Comparison of ENCODE assay signal across 9 cellular contexts in genomic region chr5:9898319-9898718, GRCh38.
DNase-seq lines count a peak whose midpoint lies in the region; ATAC-seq and TF ChIP-seq lines count a peak whose summit lies in the region.
"Had no signal": no experiment of that assay in that cellular context is flagged by ENCODE, and none has a peak within 500 bp of the region (broad histone marks: within the 10 kb centered on the region; RNA-seq: fewer than 3 reads in every experiment).

No MANE protein-coding gene starts in this region.

- DNase-seq in DMS153 (lab: John Stamatoyannopoulos, UW) = peak; percentile 56
- DNase-seq in LNCaP clone FGC (ENCODE audit: low read depth) = peak; percentile 8
- peak; percentile 59 for DNase-seq in brain microvascular endothelial cell
- DNase-seq in mucosa of descending colon = peak in 1 of 3 donors; percentile 41
- DNase-seq in HAP-1 (ENCODE audit: low spot score in 2 of 2) = no peak
- no peak for DNase-seq in T-cell
- DNase-seq in CD4-positive, alpha-beta T cell = no peak

- CTCF ChIA-PET in T-cell (lab: Charles Lee) = no interaction called here
- CTCF ChIA-PET in CD4-positive, alpha-beta T cell (lab: Charles Lee) = no interaction called here

- in situ Hi-C loops in brain microvascular endothelial cell (cut with HindIII; ENCODE audit: low pct_ligation_motif_present, low sequenced_read_pairs) = no loop called here
- in situ Hi-C loops in HAP-1 (cut with MboI; ENCODE audit: low sequenced_read_pairs) = no loop called here

- H3K9me3 ChIP-seq in mucosa of descending colon (no peaks in the 10 kb centered on the region), HAP-1 (no peaks in the 10 kb centered on the region)
- H3K9me3 ChIP-seq in CD4-positive, alpha-beta T cell (ENCODE audit: control insufficient read depth, low read length) = no peaks in the 10 kb centered on the region

- peak; percentile 30 for ATAC-seq in mucosa of descending colon
- ATAC-seq in HG03097 (IDR thresholded peaks at IDR 0.05; ENCODE audit: low FRiP score, unreplicated experiment) = no peak
- no peak for ATAC-seq in T-cell (replicated peaks in 1 of 4)
- no peak for ATAC-seq in CD4-positive, alpha-beta T cell (ENCODE audit: poor library complexity)

- H3K4me1 Mint-ChIP-seq in T-cell = no peaks in the 10 kb centered on the region
- H3K4me1 Mint-ChIP-seq in CD4-positive, alpha-beta T cell (ENCODE audit: low read depth) = no peaks in the 10 kb centered on the region
- H3K4me1 Mint-ChIP-seq: activated naive CD4-positive, alpha-beta T cell treated with anti-CD3 and anti-CD28 coated beads, Interleukin-2, amount 50 U/mL, for 24 hours had no signal

- no peaks in the 10 kb centered on the region for H3K27me3 Mint-ChIP-seq in T-cell
- no peaks in the 10 kb centered on the region for H3K27me3 Mint-ChIP-seq in CD4-positive, alpha-beta T cell
- H3K27me3 Mint-ChIP-seq: activated naive CD4-positive, alpha-beta T cell treated with anti-CD3 and anti-CD28 coated beads, Interleukin-2, amount 50 U/mL, for 24 hours had no signal

- no peak overlapping the region for H3K4me3 ChIP-seq in LNCaP clone FGC (ENCODE audit: low read depth, low read length)
- no peak overlapping the region for H3K4me3 ChIP-seq in brain microvascular endothelial cell (ENCODE audit: low read depth, low read length)
- no peak overlapping the region for H3K4me3 ChIP-seq in mucosa of descending colon
- H3K4me3 ChIP-seq in HAP-1 = no peak overlapping the region

- no peaks in the 10 kb centered on the region for H3K36me3 Mint-ChIP-seq in T-cell
- H3K36me3 Mint-ChIP-seq in CD4-positive, alpha-beta T cell (ENCODE audit: low read depth) = no peaks in the 10 kb centered on the region
- H3K36me3 Mint-ChIP-seq: activated naive CD4-positive, alpha-beta T cell treated with anti-CD3 and anti-CD28 coated beads, Interleukin-2, amount 50 U/mL, for 24 hours had no signal

- TF ChIP-seq CTCF in LNCaP clone FGC (IDR thresholded peaks at IDR 0.05; ENCODE audit: control insufficient read depth, extremely low read depth, insufficient read depth) (peak; percentile 60), brain microvascular endothelial cell (IDR thresholded peaks at IDR 0.05; ENCODE audit: low read depth, low read length, missing control alignments) (peak; percentile 79), mucosa of descending colon (IDR thresholded peaks at IDR 0.05) (no peak)
- no peak for TF ChIP-seq CTCF in CD4-positive, alpha-beta T cell (IDR thresholded peaks at IDR 0.05)

- no peak overlapping the region for H3K27ac ChIP-seq in brain microvascular endothelial cell
- no peak overlapping the region for H3K27ac ChIP-seq in CD4-positive, alpha-beta T cell (ENCODE audit: low read depth, low read length)

- no peak overlapping the region for H3K4me3 Mint-ChIP-seq in T-cell
- H3K4me3 Mint-ChIP-seq in CD4-positive, alpha-beta T cell = no peak overlapping the region
- H3K4me3 Mint-ChIP-seq: activated naive CD4-positive, alpha-beta T cell treated with anti-CD3 and anti-CD28 coated beads, Interleukin-2, amount 50 U/mL, for 24 hours had no signal

- H3K9me3 Mint-ChIP-seq in T-cell = peaks cover 0 to 8% (median 4%) of the 10 kb centered on the region in 3 donors
- H3K9me3 Mint-ChIP-seq in CD4-positive, alpha-beta T cell = no peaks in the 10 kb centered on the region

- H3K4me1 ChIP-seq in mucosa of descending colon (ENCODE audit: low read depth) (no peaks in the 10 kb centered on the region), HAP-1 (no peaks in the 10 kb centered on the region)

- intact Hi-C loops in mucosa of descending colon (cut with DNase I, micrococcal nuclease) = no loop called here
- intact Hi-C loops in CD4-positive, alpha-beta T cell (cut with DNase I, micrococcal nuclease) = no loop called here

- POLR2A ChIA-PET in T-cell (lab: Charles Lee) = no interaction called here
- POLR2A ChIA-PET in CD4-positive, alpha-beta T cell (lab: Charles Lee) = no interaction called here

- H3K36me3 ChIP-seq in brain microvascular endothelial cell (replicated peaks) (no peaks in the 10 kb centered on the region), mucosa of descending colon (ENCODE audit: low read depth) (no peaks in the 10 kb centered on the region), HAP-1 (replicated peaks) (no peaks in the 10 kb centered on the region)

- no peak overlapping the region for H3K27ac Mint-ChIP-seq in T-cell
- H3K27ac Mint-ChIP-seq in CD4-positive, alpha-beta T cell = no peak overlapping the region
- H3K27ac Mint-ChIP-seq: activated naive CD4-positive, alpha-beta T cell treated with anti-CD3 and anti-CD28 coated beads, Interleukin-2, amount 50 U/mL, for 24 hours had no signal

- H3K27me3 ChIP-seq in brain microvascular endothelial cell (replicated peaks) (no peaks in the 10 kb centered on the region), HAP-1 (ENCODE audit: low read depth) (no peaks in the 10 kb centered on the region)
- H3K27me3 ChIP-seq in CD4-positive, alpha-beta T cell (ENCODE audit: control insufficient read depth, insufficient read depth, low read length) = no peaks in the 10 kb centered on the region

Comparison
In these comparisons a context has a peak if more than half of its experiments do, and no peak if none do; other contexts are left out.
1. DNase-seq: peak in DMS153 (single experiment), LNCaP clone FGC (single experiment) and brain microvascular endothelial cell (single experiment); none in HAP-1 (0 of 2), T-cell (0 of 34) and CD4-positive, alpha-beta T cell (0 of 10).
2. CTCF ChIP-seq: peak in LNCaP clone FGC (single experiment) and brain microvascular endothelial cell (single experiment); none in mucosa of descending colon (single experiment) and CD4-positive, alpha-beta T cell (single experiment).